ENCODE assay signal across 15 cellular contexts in genomic region chr4:184329235-184330007, GRCh38.
DNase-seq lines count a peak whose midpoint lies in the region; ATAC-seq, FAIRE-seq and TF ChIP-seq lines count a peak whose summit lies in the region.
"Had no signal": no experiment of that assay in that cellular context is flagged by ENCODE, and none has a peak within 500 bp of the region (broad histone marks: within the 10 kb centered on the region; RNA-seq: fewer than 3 reads in every experiment).

No MANE protein-coding gene starts in this region.

- no peaks in the 10 kb centered on the region for H3K9me3 ChIP-seq in left ventricle myocardium inferior (replicated peaks)

- H3K4me1 Mint-ChIP-seq in natural killer cell: peaks cover 15 to 18% of the 10 kb centered on the region in 2 donors
- H3K4me1 Mint-ChIP-seq in T-helper 2 cell treated with Interferon-gamma antibody and Interleukin-4, amounts not matched to agents 5 μg/mL and 100 μg/mL, for 36 hours (ENCODE audit: low read depth): peaks cover 16% of the 10 kb centered on the region

- no peak overlapping the region for H3K27ac ChIP-seq in left ventricle myocardium inferior (replicated peaks)

- no peaks in the 10 kb centered on the region for H3K36me3 Mint-ChIP-seq in natural killer cell
- no peaks in the 10 kb centered on the region for H3K36me3 Mint-ChIP-seq in T-helper 2 cell treated with Interferon-gamma antibody and Interleukin-4, amounts not matched to agents 5 μg/mL and 100 μg/mL, for 36 hours (ENCODE audit: low read depth)

- H3K4me3 ChIP-seq in left ventricle myocardium inferior (no peak overlapping the region), bronchial epithelial cell (ENCODE audit: low read depth, low read length) (no peak overlapping the region)

- FAIRE-seq in bronchial epithelial cell (lab: Jason Lieb, UNC): peak; percentile 70

- DNase-seq in left ventricle myocardium superior (no peak), left ventricle myocardium inferior (no peak), bronchial epithelial cell (ENCODE audit: low read depth) (peak; percentile 54), natural killer cell (no peak), ureter (ENCODE audit: low spot score) (peak; percentile 67), NCI-H1694 treated with DMSO at 0.1 percent for 48 hours (lab: John Stamatoyannopoulos, UW) (no peak), T-helper 9 cell (no peak)
- DNase-seq in T-helper 2 cell treated with Interferon-gamma antibody and Interleukin-4, amounts not matched to agents 5 μg/mL and 100 μg/mL, for 36 hours (ENCODE audit: low spot score): no peak
- DNase-seq: activated CD4-positive, alpha-beta T cell treated with anti-CD3 and anti-CD28 coated beads, Interleukin-2, amount 50 U/mL, for 1 hour; activated naive CD4-positive, alpha-beta T cell treated with anti-CD3 and anti-CD28 coated beads, Interleukin-2, amount 50 U/mL, for 16 hours; cortex of kidney; glutamatergic neuron; mesendoderm; NCI-H526 had no signal

- H3K27me3 ChIP-seq in left ventricle myocardium inferior (ENCODE audit: low read depth) (no peaks in the 10 kb centered on the region), bronchial epithelial cell (ENCODE audit: control insufficient read depth, insufficient read depth, low read length) (no peaks in the 10 kb centered on the region)

- no peaks in the 10 kb centered on the region for H3K36me3 ChIP-seq in left ventricle myocardium inferior
- no peaks in the 10 kb centered on the region for H3K36me3 ChIP-seq in bronchial epithelial cell (ENCODE audit: control insufficient read depth, insufficient read depth, low read length)

- H3K4me3 Mint-ChIP-seq in natural killer cell: no peak overlapping the region
- H3K4me3 Mint-ChIP-seq in T-helper 2 cell treated with Interferon-gamma antibody and Interleukin-4, amounts not matched to agents 5 μg/mL and 100 μg/mL, for 36 hours: no peak overlapping the region

- H3K27me3 Mint-ChIP-seq in natural killer cell (ENCODE audit: low read depth in 2 of 2): no peaks in the 10 kb centered on the region
- H3K27me3 Mint-ChIP-seq in T-helper 2 cell treated with Interferon-gamma antibody and Interleukin-4, amounts not matched to agents 5 μg/mL and 100 μg/mL, for 36 hours (ENCODE audit: low read depth): no peaks in the 10 kb centered on the region

- H3K9me3 Mint-ChIP-seq in natural killer cell: no peaks in the 10 kb centered on the region
- peaks cover 4% of the 10 kb centered on the region for H3K9me3 Mint-ChIP-seq in T-helper 2 cell treated with Interferon-gamma antibody and Interleukin-4, amounts not matched to agents 5 μg/mL and 100 μg/mL, for 36 hours

- H3K27ac Mint-ChIP-seq in natural killer cell: peak overlapping the region; percentile 50 to 51
- no peak overlapping the region for H3K27ac Mint-ChIP-seq in T-helper 2 cell treated with Interferon-gamma antibody and Interleukin-4, amounts not matched to agents 5 μg/mL and 100 μg/mL, for 36 hours

- peaks cover 9% of the 10 kb centered on the region for H3K4me1 ChIP-seq in left ventricle myocardium inferior

- intact Hi-C loops in left ventricle myocardium superior (cut with micrococcal nuclease): no loop called here
- intact Hi-C loops in left ventricle myocardium inferior (cut with micrococcal nuclease): no loop called here
- intact Hi-C loops in natural killer cell (cut with micrococcal nuclease): no loop called here

- TF ChIP-seq CTCF in left ventricle myocardium inferior (IDR thresholded peaks at IDR 0.05; ENCODE audit: borderline replicate concordance): no peak
- no peak for TF ChIP-seq CTCF in bronchial epithelial cell (IDR thresholded peaks at IDR 0.05; ENCODE audit: insufficient read depth, low read length, severe bottlenecking)
- TF ChIP-seq CTCF in natural killer cell (IDR thresholded peaks at IDR 0.05): no peak

- ATAC-seq in left ventricle myocardium superior (peak; percentile 11), natural killer cell (no peak)
- ATAC-seq: SK-N-SH treated with all-trans-retinoic acid at 6 μM for 48 hours had no signal

Comparison
In these comparisons a context has a peak if more than half of its experiments do, and no peak if none do; other contexts are left out.
1. DNase-seq: peak in bronchial epithelial cell (single experiment) and ureter (single experiment); none in left ventricle myocardium superior (single experiment), left ventricle myocardium inferior (single experiment), natural killer cell (single experiment), T-helper 2 cell treated with Interferon-gamma antibody and Interleukin-4, amounts not matched to agents 5 μg/mL and 100 μg/mL, for 36 hours (single experiment), NCI-H1694 treated with DMSO at 0.1 percent for 48 hours (single experiment) and T-helper 9 cell (single experiment).